15 cellular contexts compared by ENCODE assay signal in genomic region chr15:25242957-25243799, GRCh38.
DNase-seq lines count a peak whose midpoint lies in the region; ATAC-seq and TF ChIP-seq lines count a peak whose summit lies in the region.
"Had no signal": no experiment of that assay in that cellular context is flagged by ENCODE, and none has a peak within 500 bp of the region (broad histone marks: within the 10 kb centered on the region; RNA-seq: fewer than 3 reads in every experiment).

No MANE protein-coding gene starts in this region.

- TF ChIP-seq EP300 in sigmoid colon (IDR thresholded peaks at IDR 0.05): no peak

- 83 to 85% methylated on average over 15 of the region's 15 CpGs for WGBS in sigmoid colon, 2 donors

- no peaks in the 10 kb centered on the region for H3K27me3 ChIP-seq in Peyer's patch
- no peaks in the 10 kb centered on the region for H3K27me3 ChIP-seq in sigmoid colon

- H3K9me3 ChIP-seq in Peyer's patch: peaks cover 0 to 30% (median 3%) of the 10 kb centered on the region in 4 donors
- H3K9me3 ChIP-seq in sigmoid colon: peaks cover 0 to 27% (median 3%) of the 10 kb centered on the region in 4 donors

- H3K4me1 ChIP-seq in Peyer's patch (no peaks in the 10 kb centered on the region), sigmoid colon (no peaks in the 10 kb centered on the region)

- no peaks in the 10 kb centered on the region for H3K36me3 ChIP-seq in Peyer's patch
- H3K36me3 ChIP-seq in sigmoid colon: no peaks in the 10 kb centered on the region

- in situ Hi-C loops in KBM-7 (cut with MboI; ENCODE audit: low pct_unique_long_range_greater_than_20kb, low sequenced_read_pairs): no loop called here

- H3K27me3 Mint-ChIP-seq in activated T-cell treated with anti-CD3 and anti-CD28 coated beads, Interleukin-2, amount 50 U/mL, for 4 hours (ENCODE audit: low read depth): no peaks in the 10 kb centered on the region
- H3K27me3 Mint-ChIP-seq: activated CD4-positive, alpha-beta T cell treated with anti-CD3 and anti-CD28 coated beads, Interleukin-2, amount 10 ng/mL, durations not matched to agents 7 days and 5 days; activated naive CD8-positive, alpha-beta T cell treated with anti-CD3 and anti-CD28 coated beads, Interleukin-2, amount 10 ng/mL, durations not matched to agents 7 days and 5 days; naive thymus-derived CD4-positive, alpha-beta T cell had no signal

- no peak overlapping the region for H3K4me3 ChIP-seq in Peyer's patch
- H3K4me3 ChIP-seq in sigmoid colon: no peak overlapping the region
- H3K4me3 ChIP-seq: GM23338 had no signal

- TF ChIP-seq POLR2A in Peyer's patch (IDR thresholded peaks at IDR 0.05) (no peak), sigmoid colon (IDR thresholded peaks at IDR 0.05) (no peak)

- H3K4me3 Mint-ChIP-seq in activated T-cell treated with anti-CD3 and anti-CD28 coated beads, Interleukin-2, amount 50 U/mL, for 4 hours: no peak overlapping the region
- H3K4me3 Mint-ChIP-seq: activated CD4-positive, alpha-beta T cell treated with anti-CD3 and anti-CD28 coated beads, Interleukin-2, amount 10 ng/mL, durations not matched to agents 7 days and 5 days; activated naive CD8-positive, alpha-beta T cell treated with anti-CD3 and anti-CD28 coated beads, Interleukin-2, amount 10 ng/mL, durations not matched to agents 7 days and 5 days; GM23338; naive thymus-derived CD4-positive, alpha-beta T cell had no signal

- no peaks in the 10 kb centered on the region for H3K36me3 Mint-ChIP-seq in activated T-cell treated with anti-CD3 and anti-CD28 coated beads, Interleukin-2, amount 50 U/mL, for 4 hours (ENCODE audit: insufficient read depth)
- H3K36me3 Mint-ChIP-seq: activated naive CD8-positive, alpha-beta T cell treated with anti-CD3 and anti-CD28 coated beads, Interleukin-2, amount 10 ng/mL, durations not matched to agents 7 days and 5 days had no signal

- H3K27ac ChIP-seq in Peyer's patch: no peak overlapping the region
- H3K27ac ChIP-seq in sigmoid colon: no peak overlapping the region

- no peaks in the 10 kb centered on the region for H3K4me1 Mint-ChIP-seq in activated T-cell treated with anti-CD3 and anti-CD28 coated beads, Interleukin-2, amount 50 U/mL, for 4 hours (ENCODE audit: low read depth)
- H3K4me1 Mint-ChIP-seq: activated CD4-positive, alpha-beta T cell treated with anti-CD3 and anti-CD28 coated beads, Interleukin-2, amount 10 ng/mL, durations not matched to agents 7 days and 5 days; activated naive CD8-positive, alpha-beta T cell treated with anti-CD3 and anti-CD28 coated beads, Interleukin-2, amount 10 ng/mL, durations not matched to agents 7 days and 5 days; GM23338; naive thymus-derived CD4-positive, alpha-beta T cell had no signal

- intact Hi-C loops in sigmoid colon (cut with DNase I): no loop called here

- no peak for ATAC-seq in activated T-cell treated with anti-CD3 and anti-CD28 coated beads, Interleukin-2, amount 50 U/mL, for 4 hours
- ATAC-seq in GM19035 (IDR thresholded peaks at IDR 0.05; ENCODE audit: unreplicated experiment): no peak
- ATAC-seq: GM23338; naive thymus-derived CD4-positive, alpha-beta T cell; stimulated activated naive CD8-positive, alpha-beta T cell treated with anti-CD3 and anti-CD28 coated beads, Interleukin-15, Interleukin-2, amounts not matched to agents 100 U/mL and 50 U/mL, for 24 hours had no signal

- DNase-seq in Peyer's patch (peak in 2 of 3 donors; percentile 33 to 34), islet precursor cell (peak; percentile 13), sigmoid colon (peak; percentile 53), cerebellar cortex (ENCODE audit: low spot score) (no peak), KBM-7 (no peak)
- DNase-seq in activated T-cell treated with anti-CD3 and anti-CD28 coated beads, Interleukin-2, amount 50 U/mL, for 4 hours: peak; percentile 3
- DNase-seq: activated CD4-positive, alpha-beta T cell treated with anti-CD3 and anti-CD28 coated beads, Interleukin-2, amount 10 ng/mL, durations not matched to agents 7 days and 5 days; COR-L47; NCI-H1436; retina; stimulated activated naive CD8-positive, alpha-beta T cell treated with anti-CD3 and anti-CD28 coated beads, Interleukin-15, Interleukin-2, amounts not matched to agents 100 U/mL and 50 U/mL, for 24 hours had no signal

- TF ChIP-seq CTCF in Peyer's patch (IDR thresholded peaks at IDR 0.05) (no peak), sigmoid colon (IDR thresholded peaks at IDR 0.05) (no peak)

- H3K9me3 Mint-ChIP-seq in activated T-cell treated with anti-CD3 and anti-CD28 coated beads, Interleukin-2, amount 50 U/mL, for 4 hours: peaks cover 3% of the 10 kb centered on the region

Comparison
In these comparisons a context has a peak if more than half of its experiments do, and no peak if none do; other contexts are left out.
1. DNase-seq: peak in Peyer's patch (2 of 3), activated T-cell treated with anti-CD3 and anti-CD28 coated beads, Interleukin-2, amount 50 U/mL, for 4 hours (single experiment), islet precursor cell (single experiment) and sigmoid colon (single experiment); none in cerebellar cortex (single experiment) and KBM-7 (single experiment).